8 cellular contexts compared by ENCODE assay signal in genomic region chr2:191758420-191759199, GRCh38.
DNase-seq lines count a peak whose midpoint lies in the region; ATAC-seq lines count a peak whose summit lies in the region.

No MANE protein-coding gene starts in this region.

- DNase-seq in ELF-1 (ENCODE audit: low read depth, low spot score) (peak; percentile 70), RPMI8226 (peak; percentile 74), activated T-helper 1 cell treated with Interleukin-2 at 50 U/mL for 16 hours (ENCODE audit: low read depth) (peak; percentile 15), head of caudate nucleus (peak in 31 of 42 donors; percentile 2 to 54 (median 24)), cerebellar nuclear complex (lab: John Stamatoyannopoulos, UW) (no peak)
- DNase-seq in stimulated activated CD4-positive, alpha-beta T cell treated with anti-CD3 and anti-CD28 coated beads, Interleukin-12 subunit alpha, Interleukin-12 subunit beta, amount 100 ng/mL, for 4 hours, result peak; percentile 33

- peak; percentile 100 for ATAC-seq in GM21447 (IDR thresholded peaks at IDR 0.05; ENCODE audit: unreplicated experiment)
- peak; percentile 100 for ATAC-seq in HG03575 (IDR thresholded peaks at IDR 0.05; ENCODE audit: extremely low read depth, insufficient number of reproducible peaks, low FRiP score, unreplicated experiment)

- intact Hi-C loops in head of caudate nucleus (cut with DNase I), result no loop called here

Comparison
In these comparisons a context has a peak if more than half of its experiments do, and no peak if none do; other contexts are left out.
1. DNase-seq: peak in ELF-1 (single experiment), RPMI8226 (single experiment), activated T-helper 1 cell treated with Interleukin-2 at 50 U/mL for 16 hours (single experiment), head of caudate nucleus (31 of 42) and stimulated activated CD4-positive, alpha-beta T cell treated with anti-CD3 and anti-CD28 coated beads, Interleukin-12 subunit alpha, Interleukin-12 subunit beta, amount 100 ng/mL, for 4 hours (single experiment); none in cerebellar nuclear complex (0 of 2).